In the genomic region with DNA sequence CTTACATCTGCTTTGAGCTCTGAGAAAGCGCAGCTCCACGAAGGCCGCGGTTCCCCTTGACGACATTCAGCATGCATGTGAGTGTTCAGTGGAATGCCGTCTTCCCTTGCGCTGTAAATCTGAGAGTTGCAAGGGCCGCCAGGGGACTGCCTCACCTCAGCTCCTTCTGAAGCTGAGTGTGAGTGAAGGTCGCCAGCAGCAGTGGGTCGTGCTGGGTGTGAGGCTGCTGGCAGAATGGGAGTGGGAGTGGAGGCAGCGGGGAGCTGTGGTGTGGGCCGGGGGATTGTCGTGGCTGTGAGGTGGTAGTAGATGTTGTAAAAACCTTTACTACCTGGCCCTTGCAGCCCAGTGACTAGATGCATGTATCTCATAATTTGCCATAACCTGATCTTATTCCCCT, we compare ENCODE assay signal across 23 cellular contexts.
"Had no signal": no experiment of that assay in that cellular context is flagged by ENCODE, and none has a peak within 500 bp of the region (broad histone marks: within the 10 kb centered on the region; RNA-seq: fewer than 3 reads in every experiment).

No MANE protein-coding gene starts in this region.

- H3K9me3 Mint-ChIP-seq: effector memory CD8-positive, alpha-beta T cell; immature natural killer cell; nephron; stimulated activated memory B cell treated with anti-CD40 and anti-IgM and Interleukin-4, amounts not matched to agents 10 μg/mL and 1 μg/mL and 100 μg/mL, for 72 hours; type B pancreatic cell had no signal

- DNase-seq: dermis blood vessel endothelial cell; effector memory CD8-positive, alpha-beta T cell; erythroblast; hypothalamus; immature natural killer cell; islet precursor cell; kidney glomerular epithelial cell; mesenchymal stem cell; midbrain; naive thymus-derived CD4-positive, alpha-beta T cell; nucleus accumbens; ovary; sigmoid colon; stimulated activated CD4-positive, alpha-beta T cell treated with anti-CD3 and anti-CD28 coated beads, Interleukin-2, amount 100 ng/mL, for 24 hours; stimulated activated CD4-positive, alpha-beta T cell treated with anti-CD3 and anti-CD28 coated beads, Interleukin-4, amount 100 ng/mL, for 24 hours; stimulated activated naive CD8-positive, alpha-beta T cell treated with anti-CD3 and anti-CD28 coated beads, Interleukin-15, Interleukin-2, amounts not matched to agents 100 U/mL and 50 U/mL, for 24 hours; substantia nigra; testis; tibial artery had no signal

- H3K4me3 Mint-ChIP-seq: effector memory CD8-positive, alpha-beta T cell; immature natural killer cell; naive thymus-derived CD4-positive, alpha-beta T cell; nephron; stimulated activated memory B cell treated with anti-CD40 and anti-IgM and Interleukin-4, amounts not matched to agents 10 μg/mL and 1 μg/mL and 100 μg/mL, for 72 hours; type B pancreatic cell had no signal

- H3K9me3 ChIP-seq: ovary, sigmoid colon, testis, tibial artery had no signal

- H3K27ac Mint-ChIP-seq: nephron; stimulated activated memory B cell treated with anti-CD40 and anti-IgM and Interleukin-4, amounts not matched to agents 10 μg/mL and 1 μg/mL and 100 μg/mL, for 72 hours; type B pancreatic cell had no signal

- ATAC-seq: effector memory CD8-positive, alpha-beta T cell; naive thymus-derived CD4-positive, alpha-beta T cell; stimulated activated memory B cell treated with anti-CD40 and anti-IgM and Interleukin-4, amounts not matched to agents 10 μg/mL and 1 μg/mL and 100 μg/mL, for 72 hours; stimulated activated naive CD8-positive, alpha-beta T cell treated with anti-CD3 and anti-CD28 coated beads, Interleukin-15, Interleukin-2, amounts not matched to agents 100 U/mL and 50 U/mL, for 24 hours had no signal

- H3K27ac ChIP-seq: coronary artery, ovary, sigmoid colon, testis, tibial artery had no signal

- H3K27me3 Mint-ChIP-seq: effector memory CD8-positive, alpha-beta T cell; naive thymus-derived CD4-positive, alpha-beta T cell; stimulated activated memory B cell treated with anti-CD40 and anti-IgM and Interleukin-4, amounts not matched to agents 10 μg/mL and 1 μg/mL and 100 μg/mL, for 72 hours; type B pancreatic cell had no signal

- H3K27me3 ChIP-seq: ovary, sigmoid colon, testis, tibial artery had no signal

- H3K4me3 ChIP-seq: coronary artery, ovary, sigmoid colon, testis, tibial artery had no signal

- H3K36me3 ChIP-seq: ovary had no signal
